ENCODE assay signal across 2 cellular contexts in genomic region chr1:32963746-32964460, GRCh38.
TF ChIP-seq lines count a peak whose summit lies in the region.

No MANE protein-coding gene starts in this region.

TF ChIP-seq in HEK293, 187 proteins besides CTCF, POLR2A, EP300 and RAD21 (continued from another document and continues in another):
- TF ChIP-seq ZBTB26 (tag by site-specific recombination; optimal IDR thresholded peaks at IDR 0.05) (peak; percentile 89), OSR2 (tag by site-specific recombination; IDR thresholded peaks at IDR 0.05) (0 out of 2 replicates have a peak, but pooled peaks have one; percentile 25), ZNF580 (tag by site-specific recombination; IDR thresholded peaks at IDR 0.05) (no peak), ZNF155 (tag by site-specific recombination; IDR thresholded peaks at IDR 0.05) (no peak), ZNF341 (tag by site-specific recombination; IDR thresholded peaks at IDR 0.05; ENCODE audit: low read depth) (peak; percentile 65), GLIS1 (tag by site-specific recombination; IDR thresholded peaks at IDR 0.05) (peak; percentile 64; the same call in 1 of the 2 replicates), ZNF114 (tag by site-specific recombination; IDR thresholded peaks at IDR 0.05) (no peak), ZNF433 (tag by site-specific recombination; IDR thresholded peaks at IDR 0.05; ENCODE audit: low read depth) (no peak), ZNF600 (tag by site-specific recombination; IDR thresholded peaks at IDR 0.05) (0 out of 2 replicates have a peak, but pooled peaks have one; percentile 48), ZNF169 (tag by site-specific recombination; IDR thresholded peaks at IDR 0.05) (no peak), ZNF623 (tag by site-specific recombination; IDR thresholded peaks at IDR 0.05) (0 out of 2 replicates have a peak, but pooled peaks have one; percentile 1), ZNF354C (tag by site-specific recombination; IDR thresholded peaks at IDR 0.05; ENCODE audit: borderline replicate concordance, low read depth) (no peak), ZNF335 (tag by site-specific recombination; conservative IDR thresholded peaks at IDR 0.05) (peak; percentile 93), ZNF658 (tag by site-specific recombination; IDR thresholded peaks at IDR 0.05) (no peak), ZNF292 (tag by site-specific recombination; IDR thresholded peaks at IDR 0.05; ENCODE audit: borderline replicate concordance, low read depth) (no peak), ZNF184 (tag by site-specific recombination; IDR thresholded peaks at IDR 0.05) (peak; percentile 34; the same call in 1 of the 2 replicates), ZNF530 (tag by site-specific recombination; IDR thresholded peaks at IDR 0.05; ENCODE audit: low read depth) (no peak), MYNN (tag by site-specific recombination; IDR thresholded peaks at IDR 0.05; ENCODE audit: borderline replicate concordance) (no peak), ZBTB7A (tag by site-specific recombination; IDR thresholded peaks at IDR 0.05; ENCODE audit: low read depth) (peak; percentile 54; the same call in 1 of the 2 replicates), ZNF211 (tag by site-specific recombination; IDR thresholded peaks at IDR 0.05; ENCODE audit: low read depth) (no peak), ZNF391 (tag by site-specific recombination; IDR thresholded peaks at IDR 0.05; ENCODE audit: borderline replicate concordance, low read depth) (no peak; the same call in 1 of the 2 replicates), ZIC2 (tag by site-specific recombination; IDR thresholded peaks at IDR 0.05) (peak; percentile 87), ZNF621 (tag by site-specific recombination; IDR thresholded peaks at IDR 0.05) (no peak), SP7 (tag by site-specific recombination; IDR thresholded peaks at IDR 0.05) (peak; percentile 77), ZNF792 (tag by site-specific recombination; IDR thresholded peaks at IDR 0.05) (no peak), ZBTB8A (tag by site-specific recombination; IDR thresholded peaks at IDR 0.05) (peak; percentile 90), KLF1 (tag by site-specific recombination; IDR thresholded peaks at IDR 0.05) (peak; percentile 83), KLF8 (tag by site-specific recombination; IDR thresholded peaks at IDR 0.05) (peak; percentile 14), EGR2 (tag by site-specific recombination; IDR thresholded peaks at IDR 0.05; ENCODE audit: low read depth) (peak; percentile 61; the same call in 1 of the 2 replicates), ZFP69B (tag by site-specific recombination; IDR thresholded peaks at IDR 0.05) (no peak), GLI4 (tag by site-specific recombination; IDR thresholded peaks at IDR 0.05) (no peak), RBAK (tag by site-specific recombination; IDR thresholded peaks at IDR 0.05) (no peak), ZNF37A (tag by site-specific recombination; IDR thresholded peaks at IDR 0.05) (no peak), ZNF214 (tag by site-specific recombination; IDR thresholded peaks at IDR 0.05; ENCODE audit: borderline replicate concordance) (no peak), ZEB2 (tag by site-specific recombination; IDR thresholded peaks at IDR 0.05) (peak; percentile 74), GLIS2 (tag by site-specific recombination; IDR thresholded peaks at IDR 0.05) (peak; percentile 93)
- TF ChIP-seq, protein P1, sequence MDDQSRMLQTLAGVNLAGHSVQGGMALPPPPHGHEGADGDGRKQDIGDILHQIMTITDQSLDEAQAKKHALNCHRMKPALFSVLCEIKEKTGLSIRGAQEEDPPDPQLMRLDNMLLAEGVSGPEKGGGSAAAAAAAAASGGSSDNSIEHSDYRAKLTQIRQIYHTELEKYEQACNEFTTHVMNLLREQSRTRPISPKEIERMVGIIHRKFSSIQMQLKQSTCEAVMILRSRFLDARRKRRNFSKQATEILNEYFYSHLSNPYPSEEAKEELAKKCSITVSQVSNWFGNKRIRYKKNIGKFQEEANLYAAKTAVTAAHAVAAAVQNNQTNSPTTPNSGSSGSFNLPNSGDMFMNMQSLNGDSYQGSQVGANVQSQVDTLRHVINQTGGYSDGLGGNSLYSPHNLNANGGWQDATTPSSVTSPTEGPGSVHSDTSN (CRISPR knock-in tag; IDR thresholded peaks at IDR 0.05): peak; percentile 71; the same call in 1 of the 2 replicates
- TF ChIP-seq, protein P2, sequence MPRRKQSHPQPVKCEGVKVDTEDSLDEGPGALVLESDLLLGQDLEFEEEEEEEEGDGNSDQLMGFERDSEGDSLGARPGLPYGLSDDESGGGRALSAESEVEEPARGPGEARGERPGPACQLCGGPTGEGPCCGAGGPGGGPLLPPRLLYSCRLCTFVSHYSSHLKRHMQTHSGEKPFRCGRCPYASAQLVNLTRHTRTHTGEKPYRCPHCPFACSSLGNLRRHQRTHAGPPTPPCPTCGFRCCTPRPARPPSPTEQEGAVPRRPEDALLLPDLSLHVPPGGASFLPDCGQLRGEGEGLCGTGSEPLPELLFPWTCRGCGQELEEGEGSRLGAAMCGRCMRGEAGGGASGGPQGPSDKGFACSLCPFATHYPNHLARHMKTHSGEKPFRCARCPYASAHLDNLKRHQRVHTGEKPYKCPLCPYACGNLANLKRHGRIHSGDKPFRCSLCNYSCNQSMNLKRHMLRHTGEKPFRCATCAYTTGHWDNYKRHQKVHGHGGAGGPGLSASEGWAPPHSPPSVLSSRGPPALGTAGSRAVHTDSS (tag by site-specific recombination; IDR thresholded peaks at IDR 0.05): no peak

TF ChIP-seq in HepG2, 621 proteins besides CTCF, POLR2A, EP300 and RAD21 (continued from another document and continues in another):
- TF ChIP-seq SAP130 (CRISPR knock-in tag; IDR thresholded peaks at IDR 0.05; ENCODE audit: low read depth) (peak; percentile 89), ZNF761 (CRISPR knock-in tag; conservative IDR thresholded peaks at IDR 0.05) (0 out of 2 replicates have a peak, but pooled peaks have one; percentile 34), KLF12 (CRISPR knock-in tag; IDR thresholded peaks at IDR 0.05; ENCODE audit: borderline replicate concordance) (0 out of 2 replicates have a peak, but pooled peaks have one; percentile 50), ZNF549 (CRISPR knock-in tag; IDR thresholded peaks at IDR 0.05) (no peak), ZNF30 (CRISPR knock-in tag; IDR thresholded peaks at IDR 0.05) (no peak), ZNF282 (IDR thresholded peaks at IDR 0.05; ENCODE audit: partially characterized antibody) (no peak), ZNF563 (CRISPR knock-in tag; IDR thresholded peaks at IDR 0.05) (no peak), ZNF567 (CRISPR knock-in tag; IDR thresholded peaks at IDR 0.05; ENCODE audit: borderline replicate concordance) (no peak), MIER2 (CRISPR knock-in tag; IDR thresholded peaks at IDR 0.05) (no peak), GATA4 (IDR thresholded peaks at IDR 0.05; ENCODE audit: borderline replicate concordance, low read depth) (no peak), RORA (CRISPR knock-in tag; IDR thresholded peaks at IDR 0.05) (no peak), ZKSCAN8 (CRISPR knock-in tag; IDR thresholded peaks at IDR 0.05; ENCODE audit: borderline replicate concordance) (no peak), ARHGAP35 (CRISPR knock-in tag; IDR thresholded peaks at IDR 0.05; ENCODE audit: borderline replicate concordance) (0 out of 2 replicates have a peak, but pooled peaks have one; percentile 57), ZNF235 (CRISPR knock-in tag; IDR thresholded peaks at IDR 0.05; ENCODE audit: borderline replicate concordance) (0 out of 2 replicates have a peak, but pooled peaks have one; percentile 28), PHF8 (CRISPR knock-in tag; IDR thresholded peaks at IDR 0.05) (peak; percentile 48; the same call in 1 of the 2 replicates), SRY (CRISPR knock-in tag; IDR thresholded peaks at IDR 0.05) (peak; percentile 58; the same call in 1 of the 2 replicates), MXI1 (IDR thresholded peaks at IDR 0.05; ENCODE audit: borderline replicate concordance, low read depth, low read length) (peak; percentile 56; the same call in 1 of the 3 replicates), TEAD3 (CRISPR knock-in tag; optimal IDR thresholded peaks at IDR 0.05; ENCODE audit: borderline replicate concordance) (no peak), MYNN (CRISPR knock-in tag; IDR thresholded peaks at IDR 0.05; ENCODE audit: low read depth) (no peak), ZNF704 (CRISPR knock-in tag; IDR thresholded peaks at IDR 0.05; ENCODE audit: borderline replicate concordance) (0 out of 2 replicates have a peak, but pooled peaks have one; percentile 29), ATF2 (CRISPR knock-in tag; IDR thresholded peaks at IDR 0.05) (no peak), ZFP41 (CRISPR knock-in tag; IDR thresholded peaks at IDR 0.05; ENCODE audit: borderline replicate concordance) (no peak), KMT2B (CRISPR knock-in tag; IDR thresholded peaks at IDR 0.05) (no peak), DPF2 (CRISPR knock-in tag; IDR thresholded peaks at IDR 0.05; ENCODE audit: borderline replicate concordance, low read depth) (no peak), ZNF768 (CRISPR knock-in tag; IDR thresholded peaks at IDR 0.05) (no peak), ZNF816 (CRISPR knock-in tag; IDR thresholded peaks at IDR 0.05; ENCODE audit: borderline replicate concordance) (0 out of 2 replicates have a peak, but pooled peaks have one; percentile 27), KDM5A (IDR thresholded peaks at IDR 0.05; ENCODE audit: borderline replicate concordance, low read length) (no peak), IRF9 (CRISPR knock-in tag; IDR thresholded peaks at IDR 0.05; ENCODE audit: borderline replicate concordance) (no peak; the same call in 1 of the 2 replicates), GTF3A (CRISPR knock-in tag; conservative IDR thresholded peaks at IDR 0.05) (no peak), BCLAF1 (IDR thresholded peaks at IDR 0.05) (no peak)
- TF ChIP-seq, protein P3, sequence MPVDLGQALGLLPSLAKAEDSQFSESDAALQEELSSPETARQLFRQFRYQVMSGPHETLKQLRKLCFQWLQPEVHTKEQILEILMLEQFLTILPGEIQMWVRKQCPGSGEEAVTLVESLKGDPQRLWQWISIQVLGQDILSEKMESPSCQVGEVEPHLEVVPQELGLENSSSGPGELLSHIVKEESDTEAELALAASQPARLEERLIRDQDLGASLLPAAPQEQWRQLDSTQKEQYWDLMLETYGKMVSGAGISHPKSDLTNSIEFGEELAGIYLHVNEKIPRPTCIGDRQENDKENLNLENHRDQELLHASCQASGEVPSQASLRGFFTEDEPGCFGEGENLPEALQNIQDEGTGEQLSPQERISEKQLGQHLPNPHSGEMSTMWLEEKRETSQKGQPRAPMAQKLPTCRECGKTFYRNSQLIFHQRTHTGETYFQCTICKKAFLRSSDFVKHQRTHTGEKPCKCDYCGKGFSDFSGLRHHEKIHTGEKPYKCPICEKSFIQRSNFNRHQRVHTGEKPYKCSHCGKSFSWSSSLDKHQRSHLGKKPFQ (CRISPR knock-in tag; IDR thresholded peaks at IDR 0.05; ENCODE audit: insufficient replicate concordance): peak; percentile 64
- TF ChIP-seq, protein P4, sequence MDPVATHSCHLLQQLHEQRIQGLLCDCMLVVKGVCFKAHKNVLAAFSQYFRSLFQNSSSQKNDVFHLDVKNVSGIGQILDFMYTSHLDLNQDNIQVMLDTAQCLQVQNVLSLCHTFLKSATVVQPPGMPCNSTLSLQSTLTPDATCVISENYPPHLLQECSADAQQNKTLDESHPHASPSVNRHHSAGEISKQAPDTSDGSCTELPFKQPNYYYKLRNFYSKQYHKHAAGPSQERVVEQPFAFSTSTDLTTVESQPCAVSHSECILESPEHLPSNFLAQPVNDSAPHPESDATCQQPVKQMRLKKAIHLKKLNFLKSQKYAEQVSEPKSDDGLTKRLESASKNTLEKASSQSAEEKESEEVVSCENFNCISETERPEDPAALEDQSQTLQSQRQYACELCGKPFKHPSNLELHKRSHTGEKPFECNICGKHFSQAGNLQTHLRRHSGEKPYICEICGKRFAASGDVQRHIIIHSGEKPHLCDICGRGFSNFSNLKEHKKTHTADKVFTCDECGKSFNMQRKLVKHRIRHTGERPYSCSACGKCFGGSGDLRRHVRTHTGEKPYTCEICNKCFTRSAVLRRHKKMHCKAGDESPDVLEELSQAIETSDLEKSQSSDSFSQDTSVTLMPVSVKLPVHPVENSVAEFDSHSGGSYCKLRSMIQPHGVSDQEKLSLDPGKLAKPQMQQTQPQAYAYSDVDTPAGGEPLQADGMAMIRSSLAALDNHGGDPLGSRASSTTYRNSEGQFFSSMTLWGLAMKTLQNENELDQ (CRISPR knock-in tag; IDR thresholded peaks at IDR 0.05; ENCODE audit: borderline replicate concordance): no peak
